Comparison of ENCODE assay signal across 8 cellular contexts in genomic region chr12:119932921-119933320, GRCh38. TPM values are rescaled to one million over a fixed set of nuclear protein-coding genes. Genes with fewer than 3 reads are reported as not detected.
"Had no signal": no experiment of that assay in that cellular context is flagged by ENCODE, and none has a peak within 500 bp of the region (broad histone marks: within the 10 kb centered on the region; RNA-seq: fewer than 3 reads in every experiment).

No MANE protein-coding gene starts in this region.

- DNase-seq: GM23248, GOT3, H7, KG1 had no signal

- H3K36me3 ChIP-seq: HAP-1 had no signal

- H3K9ac ChIP-seq: GM23248 had no signal

- H3K4me3 ChIP-seq: GM23248, HAP-1 had no signal

- H2AFZ ChIP-seq: GM23248 had no signal

- H3K27ac ChIP-seq: GM23248 had no signal

- FAIRE-seq: HTR-8/SVneo had no signal

- H3K4me1 ChIP-seq: HAP-1 had no signal

- ATAC-seq: HCT116 had no signal

- H3K9me3 ChIP-seq: HAP-1 had no signal

RNA-seq across cellular contexts. Expression of gene CIT, which starts 55.8 kb away (rescaled TPM):
- polyA plus RNA-seq: IgD-negative memory B cell had no signal

RNA-seq across cellular contexts. Expression of gene BICDL1, which starts 56.1 kb away (rescaled TPM):
- total RNA-seq: GM23248 had no signal
- polyA plus RNA-seq: GM23248 had no signal
